In the genomic region with DNA sequence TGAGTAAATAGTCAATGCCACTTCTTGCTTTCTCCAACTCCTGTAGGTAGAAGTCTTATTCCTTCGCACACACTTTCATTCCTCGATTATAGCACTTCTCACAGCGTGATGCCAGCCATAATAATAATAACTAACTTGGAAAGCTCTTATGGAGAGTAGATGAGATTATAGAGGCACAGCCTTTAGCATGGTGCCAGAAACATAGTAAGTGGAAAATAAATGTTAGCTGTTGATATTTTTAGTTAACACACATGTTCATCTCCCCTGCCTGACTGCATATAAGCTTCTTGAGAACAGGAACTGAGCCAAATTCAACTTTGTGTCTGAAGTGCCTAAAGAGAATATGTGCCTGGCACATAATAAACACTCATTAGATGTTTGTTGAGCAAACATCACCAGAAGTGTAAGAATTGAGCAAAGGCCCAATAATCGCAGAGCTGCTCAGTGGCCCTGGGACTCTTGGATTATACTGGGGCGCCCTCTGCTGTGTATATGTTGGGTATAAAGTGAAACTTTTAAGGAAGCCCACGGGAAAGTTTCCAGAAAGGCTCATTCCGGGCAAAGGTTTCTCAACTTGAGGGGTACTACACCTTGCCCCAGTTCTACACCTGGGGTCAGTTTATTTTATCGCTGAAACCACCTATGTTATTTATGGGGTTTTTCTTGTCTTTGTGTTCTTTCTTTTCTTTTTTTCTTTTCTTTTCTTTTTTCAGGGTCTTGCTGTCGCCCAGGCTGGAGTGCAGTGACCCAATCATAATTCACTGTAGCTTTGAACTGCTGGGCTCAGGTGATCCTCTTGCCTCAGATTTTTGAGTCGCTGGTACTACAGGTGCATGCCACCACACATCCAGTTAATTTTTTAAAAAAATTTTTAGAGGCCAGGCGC, we compare ENCODE assay signal across 9 cellular contexts. TPM values are rescaled to one million over a fixed set of nuclear protein-coding genes. Genes with fewer than 3 reads are reported as not detected.
A peak's percentile ranks its signal among the peaks of the same experiment; 100 is the strongest.
DNase-seq lines count a peak whose midpoint lies in the region; ATAC-seq and TF ChIP-seq lines count a peak whose summit lies in the region.
"Had no signal": no experiment of that assay in that cellular context is flagged by ENCODE, and none has a peak within 500 bp of the region (broad histone marks: within the 10 kb centered on the region; RNA-seq: fewer than 3 reads in every experiment).

No MANE protein-coding gene starts in this region.

- DNase-seq in Calu3, result peak; percentile 62
- peak; percentile 64 for DNase-seq in MV-4-11 (lab: John Stamatoyannopoulos, UW)
- DNase-seq in SKM-1 (lab: John Stamatoyannopoulos, UW; ENCODE audit: unreplicated experiment), result peak; percentile 30
- peak; percentile 41 for DNase-seq in activated naive CD8-positive, alpha-beta T cell treated with anti-CD3 and anti-CD28 coated beads, Interleukin-2, amount 10 ng/mL, durations not matched to agents 7 days and 5 days
- DNase-seq in cardiac muscle cell (ENCODE audit: low read depth in 1 of 2, low spot score in 1 of 2), result peak; percentile 81
- DNase-seq in retina, result peak; percentile 60

- no peaks in the 10 kb centered on the region for H3K27me3 ChIP-seq in cardiac muscle cell

- intact Hi-C loops in Calu3 (cut with micrococcal nuclease; ENCODE audit: unreplicated experiment), result loop anchor here (1.0 kb wide), 3 partner anchors 113 to 140 kb away; no protein-coding TSS in a partner anchor

- H3K4me3 ChIP-seq in cardiac muscle cell, result no peak overlapping the region

- no peaks in the 10 kb centered on the region for H3K4me1 Mint-ChIP-seq in Calu3 (ENCODE audit: low read depth, unreplicated experiment)
- no peaks in the 10 kb centered on the region for H3K4me1 Mint-ChIP-seq in activated naive CD8-positive, alpha-beta T cell treated with anti-CD3 and anti-CD28 coated beads, Interleukin-2, amount 10 ng/mL, durations not matched to agents 7 days and 5 days

- no peaks in the 10 kb centered on the region for H3K9me3 ChIP-seq in cardiac muscle cell (ENCODE audit: low read depth)

- H3K27ac ChIP-seq in cardiac muscle cell, result no peak overlapping the region

- H3K36me3 ChIP-seq in cardiac muscle cell, result no peaks in the 10 kb centered on the region

- H3K4me3 Mint-ChIP-seq in Calu3 (ENCODE audit: low read depth, unreplicated experiment), result no peak overlapping the region
- H3K4me3 Mint-ChIP-seq in activated naive CD8-positive, alpha-beta T cell treated with anti-CD3 and anti-CD28 coated beads, Interleukin-2, amount 10 ng/mL, durations not matched to agents 7 days and 5 days, result no peak overlapping the region

- CTCF ChIA-PET in Calu3 (lab: Charles Lee), result interaction anchor here (0.6 to 1.7 kb wide), 4 partner anchors 98 to 434 kb away, joined by 3 to 9 read pairs (median 5); no protein-coding TSS in a partner anchor

- BruUV-seq in Calu3 (replicated peaks; lab: Mats Ljungman, UMichigan), result no TSS peak

- ATAC-seq in GM21786 (IDR thresholded peaks at IDR 0.05; ENCODE audit: unreplicated experiment), result peak; percentile 82
- peak; percentile 73 for ATAC-seq in activated naive CD8-positive, alpha-beta T cell treated with anti-CD3 and anti-CD28 coated beads, Interleukin-2, amount 10 ng/mL, durations not matched to agents 7 days and 5 days (ENCODE audit: low read depth)
- ATAC-seq in HG03095 (IDR thresholded peaks at IDR 0.05; ENCODE audit: unreplicated experiment), result no peak

- H3K36me3 Mint-ChIP-seq in Calu3 (ENCODE audit: insufficient read depth, unreplicated experiment), result peaks cover 5% of the 10 kb centered on the region
- H3K36me3 Mint-ChIP-seq in activated naive CD8-positive, alpha-beta T cell treated with anti-CD3 and anti-CD28 coated beads, Interleukin-2, amount 10 ng/mL, durations not matched to agents 7 days and 5 days, result no peaks in the 10 kb centered on the region

- no peaks in the 10 kb centered on the region for H3K27me3 Mint-ChIP-seq in Calu3 (ENCODE audit: unreplicated experiment)
- peaks cover 23% of the 10 kb centered on the region for H3K27me3 Mint-ChIP-seq in activated naive CD8-positive, alpha-beta T cell treated with anti-CD3 and anti-CD28 coated beads, Interleukin-2, amount 10 ng/mL, durations not matched to agents 7 days and 5 days

- no peak for TF ChIP-seq CTCF in Calu3 (IDR thresholded peaks at IDR 0.05; ENCODE audit: unreplicated experiment)
- peak; percentile 73 for TF ChIP-seq CTCF in cardiac muscle cell (IDR thresholded peaks at IDR 0.05; ENCODE audit: low read depth, low read length)

- no peaks in the 10 kb centered on the region for H3K9me3 Mint-ChIP-seq in Calu3 (ENCODE audit: low read depth, unreplicated experiment)
- no peaks in the 10 kb centered on the region for H3K9me3 Mint-ChIP-seq in activated naive CD8-positive, alpha-beta T cell treated with anti-CD3 and anti-CD28 coated beads, Interleukin-2, amount 10 ng/mL, durations not matched to agents 7 days and 5 days

- no peaks in the 10 kb centered on the region for H3K4me1 ChIP-seq in cardiac muscle cell (ENCODE audit: low read depth)

- POLR2A ChIA-PET in activated naive CD8-positive, alpha-beta T cell treated with anti-CD3 and anti-CD28 coated beads, Interleukin-2, amount 10 ng/mL, durations not matched to agents 7 days and 5 days (lab: Charles Lee), result no interaction called here

- H3K27ac Mint-ChIP-seq in Calu3 (ENCODE audit: unreplicated experiment), result no peak overlapping the region
- no peak overlapping the region for H3K27ac Mint-ChIP-seq in activated naive CD8-positive, alpha-beta T cell treated with anti-CD3 and anti-CD28 coated beads, Interleukin-2, amount 10 ng/mL, durations not matched to agents 7 days and 5 days

RNA-seq across cellular contexts. Expression of a gene that starts 22.3 kb away (rescaled TPM):
- not detected in 2 replicates for total RNA-seq in Calu3 (2022)
- total RNA-seq in activated naive CD8-positive, alpha-beta T cell treated with anti-CD3 and anti-CD28 coated beads, Interleukin-2, amount 10 ng/mL, durations not matched to agents 7 days and 5 days, result not detected
- total RNA-seq in cardiac muscle cell, result 2.1 TPM in 1 of 2 replicates, not detected in the other
- polyA plus RNA-seq in cardiac muscle cell, result 2.5 and 3.1 TPM in 2 replicates
- total RNA-seq: T-helper 2 cell treated with Interferon-gamma antibody and Interleukin-4, amounts not matched to agents 100 ng/mL and 5 ng/mL, for 36 hours had no signal

Comparison
In these comparisons a context has a peak if more than half of its experiments do, and no peak if none do; other contexts are left out.
1. DNase-seq: peak in every context shown above with its lines; median percentile 81 in cardiac muscle cell; 64 in MV-4-11; 62 in Calu3; 60 in retina; 41 in activated naive CD8-positive, alpha-beta T cell treated with anti-CD3 and anti-CD28 coated beads, Interleukin-2, amount 10 ng/mL, durations not matched to agents 7 days and 5 days; 30 in SKM-1.